8 cellular contexts compared by ENCODE assay signal in genomic region chr6:33455051-33455450, GRCh38. TPM values are rescaled to one million over a fixed set of nuclear protein-coding genes. Genes with fewer than 3 reads are reported as not detected.
A peak's percentile ranks its signal among the peaks of the same experiment; 100 is the strongest.
DNase-seq lines count a peak whose midpoint lies in the region; ATAC-seq lines count a peak whose summit lies in the region.

No MANE protein-coding gene starts in this region.

- peaks cover 16% of the 10 kb centered on the region for H3K4me1 Mint-ChIP-seq in activated T-helper 17 cell treated with anti-CD3 and anti-CD28 coated beads, Interleukin-2, amount 50 U/mL, for 72 hours
- H3K4me1 Mint-ChIP-seq in stimulated activated naive CD8-positive, alpha-beta T cell treated with anti-CD3 and anti-CD28 coated beads, Interleukin-15, amount 100 ng/mL, for 72 hours: peaks cover 54% of the 10 kb centered on the region

- H3K4me3 ChIP-seq in iPS-20b (ENCODE audit: low read length): peak overlapping the region; percentile 99

- H3K27me3 ChIP-seq in iPS-20b (ENCODE audit: insufficient read depth, low read length): no peaks in the 10 kb centered on the region

- peaks cover 47% of the 10 kb centered on the region for H3K36me3 Mint-ChIP-seq in activated T-helper 17 cell treated with anti-CD3 and anti-CD28 coated beads, Interleukin-2, amount 50 U/mL, for 72 hours (ENCODE audit: low read depth)

- ATAC-seq in activated T-helper 17 cell treated with anti-CD3 and anti-CD28 coated beads, Interleukin-2, amount 50 U/mL, for 72 hours (replicated peaks): no peak
- ATAC-seq in stimulated activated naive CD8-positive, alpha-beta T cell treated with anti-CD3 and anti-CD28 coated beads, Interleukin-15, amount 100 ng/mL, for 72 hours: no peak
- no peak for ATAC-seq in activated CD4-positive, CD25-positive, alpha-beta regulatory T cell treated with anti-CD3 and anti-CD28 coated beads, Interleukin-2, amount 50 U/mL, for 24 hours

- H3K27me3 Mint-ChIP-seq in activated T-helper 17 cell treated with anti-CD3 and anti-CD28 coated beads, Interleukin-2, amount 50 U/mL, for 72 hours: no peaks in the 10 kb centered on the region
- H3K27me3 Mint-ChIP-seq in stimulated activated naive CD8-positive, alpha-beta T cell treated with anti-CD3 and anti-CD28 coated beads, Interleukin-15, amount 100 ng/mL, for 72 hours: no peaks in the 10 kb centered on the region

- peak overlapping the region; percentile 1 for H3K27ac ChIP-seq in iPS-20b (ENCODE audit: low read length)

- 0 out of 2 replicates have a peak, but pooled peaks cover 4% of the 10 kb centered on the region for H3K4me1 ChIP-seq in iPS-20b (ENCODE audit: insufficient read depth, low read length)

- peak overlapping the region; percentile 96 for H3K4me3 Mint-ChIP-seq in activated T-helper 17 cell treated with anti-CD3 and anti-CD28 coated beads, Interleukin-2, amount 50 U/mL, for 72 hours
- peak overlapping the region; percentile 93 to 97 for H3K4me3 Mint-ChIP-seq in stimulated activated naive CD8-positive, alpha-beta T cell treated with anti-CD3 and anti-CD28 coated beads, Interleukin-15, amount 100 ng/mL, for 72 hours

- DNase-seq in DMS53 (lab: John Stamatoyannopoulos, UW): peak; percentile 31
- no peak for DNase-seq in DMS53 treated with DMSO at 0.1 percent for 48 hours (lab: John Stamatoyannopoulos, UW; ENCODE audit: unreplicated experiment)
- DNase-seq in stimulated activated naive CD8-positive, alpha-beta T cell treated with anti-CD3 and anti-CD28 coated beads, Interleukin-15, amount 100 ng/mL, for 72 hours: no peak
- DNase-seq in amygdala (lab: John Stamatoyannopoulos, UW): no peak
- DNase-seq in MV-4-11 (lab: John Stamatoyannopoulos, UW): no peak

- peak overlapping the region; percentile 87 for H3K9ac ChIP-seq in iPS-20b (ENCODE audit: low read depth, low read length)

- H3K27ac Mint-ChIP-seq in activated T-helper 17 cell treated with anti-CD3 and anti-CD28 coated beads, Interleukin-2, amount 50 U/mL, for 72 hours: peak overlapping the region; percentile 98
- H3K27ac Mint-ChIP-seq in stimulated activated naive CD8-positive, alpha-beta T cell treated with anti-CD3 and anti-CD28 coated beads, Interleukin-15, amount 100 ng/mL, for 72 hours: peak overlapping the region; percentile 34 to 95

- H3K36me3 ChIP-seq in iPS-20b (ENCODE audit: insufficient read depth, low read depth, low read length): peaks cover 39% of the 10 kb centered on the region

- no peaks in the 10 kb centered on the region for H3K9me3 Mint-ChIP-seq in activated T-helper 17 cell treated with anti-CD3 and anti-CD28 coated beads, Interleukin-2, amount 50 U/mL, for 72 hours
- no peaks in the 10 kb centered on the region for H3K9me3 Mint-ChIP-seq in stimulated activated naive CD8-positive, alpha-beta T cell treated with anti-CD3 and anti-CD28 coated beads, Interleukin-15, amount 100 ng/mL, for 72 hours

- no peaks in the 10 kb centered on the region for H3K9me3 ChIP-seq in iPS-20b (ENCODE audit: insufficient read depth, low read depth, low read length)

RNA-seq across cellular contexts. Expression of gene ZBTB9, which starts 0.7 kb away (rescaled TPM):
- total RNA-seq in activated T-helper 17 cell treated with anti-CD3 and anti-CD28 coated beads, Interleukin-2, amount 50 U/mL, for 72 hours: 10 to 100 TPM; 11.6 to 12.5 TPM

RNA-seq across cellular contexts. Expression of gene SYNGAP1, which starts 35.2 kb away (rescaled TPM):
- 100 to 1,000 TPM in 1 of 2 donors, 10 to 100 TPM in 1; 43.2 to 156 TPM for total RNA-seq in activated T-helper 17 cell treated with anti-CD3 and anti-CD28 coated beads, Interleukin-2, amount 50 U/mL, for 72 hours

RNA-seq across cellular contexts. Expression of gene CUTA, which starts 37.1 kb away (rescaled TPM):
- total RNA-seq in activated T-helper 17 cell treated with anti-CD3 and anti-CD28 coated beads, Interleukin-2, amount 50 U/mL, for 72 hours: 100 to 1,000 TPM; 163 to 248 TPM

RNA-seq across cellular contexts. Expression of gene PHF1, which starts 44.2 kb away (rescaled TPM):
- 100 to 1,000 TPM in 1 of 2 donors, 10 to 100 TPM in 1; 27.2 to 133 TPM for total RNA-seq in activated T-helper 17 cell treated with anti-CD3 and anti-CD28 coated beads, Interleukin-2, amount 50 U/mL, for 72 hours
